20 cellular contexts compared by ENCODE assay signal in the genomic region with DNA sequence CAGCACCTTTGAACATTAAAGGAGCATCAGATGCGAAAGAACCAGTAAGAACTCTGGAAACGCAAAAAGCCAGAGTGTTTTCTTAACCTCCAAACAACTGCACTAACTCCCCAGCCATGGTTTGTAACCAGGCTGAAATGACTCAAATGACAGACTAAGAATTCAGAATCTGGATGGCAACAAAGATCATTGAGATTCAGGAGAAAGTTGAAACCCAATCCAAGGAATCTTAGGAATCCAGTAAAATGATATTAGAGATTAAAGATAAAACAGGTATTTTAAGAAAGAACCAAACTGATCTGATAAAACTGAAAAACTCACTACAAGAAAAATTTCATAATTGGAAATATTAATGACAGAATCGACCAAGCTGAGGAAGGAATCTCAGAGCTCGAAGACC.
"Had no signal": no experiment of that assay in that cellular context is flagged by ENCODE, and none has a peak within 500 bp of the region (broad histone marks: within the 10 kb centered on the region; RNA-seq: fewer than 3 reads in every experiment).

No MANE protein-coding gene starts in this region.

- H3K36me3 ChIP-seq: colonic mucosa had no signal

- H3K27ac ChIP-seq: colonic mucosa, foreskin keratinocyte, lower lobe of right lung, sigmoid colon, stomach, thoracic aorta, transverse colon had no signal

- H3K9me3 ChIP-seq: colonic mucosa, left ventricle myocardium inferior, lower lobe of right lung, sigmoid colon, stomach, thoracic aorta, transverse colon had no signal

- H3K27me3 Mint-ChIP-seq: memory B cell, naive B cell had no signal

- DNase-seq: colonic mucosa; effector CD4-positive, alpha-beta T cell; endodermal cell; erythroblast; foreskin keratinocyte; immature natural killer cell; left ventricle myocardium inferior; lower lobe of right lung; naive B cell; posterior cingulate gyrus; sigmoid colon; small intestine; stimulated activated CD4-positive, alpha-beta T cell treated with anti-CD3 and anti-CD28 coated beads, Interleukin-12 subunit alpha, Interleukin-12 subunit beta, amount 100 ng/mL, for 4 hours; stimulated activated naive CD4-positive, alpha-beta T cell; stomach; substantia nigra; transverse colon had no signal

- H3K4me3 ChIP-seq: colonic mucosa, left ventricle myocardium inferior, lower lobe of right lung, sigmoid colon, stomach, thoracic aorta, transverse colon had no signal

- ATAC-seq: foreskin keratinocyte, lower lobe of right lung had no signal

- H3K27ac Mint-ChIP-seq: endodermal cell, memory B cell had no signal

- H3K9me3 Mint-ChIP-seq: endodermal cell, immature natural killer cell had no signal

- H3K4me1 Mint-ChIP-seq: endodermal cell, memory B cell, naive B cell, neural crest cell had no signal

- H3K4me3 Mint-ChIP-seq: endodermal cell, immature natural killer cell, memory B cell, naive B cell, neural crest cell had no signal

- H3K27me3 ChIP-seq: colonic mucosa, foreskin keratinocyte, sigmoid colon, stomach, transverse colon had no signal

- H3K4me1 ChIP-seq: colonic mucosa, foreskin keratinocyte, lower lobe of right lung, sigmoid colon, stomach, transverse colon had no signal
